In the genomic region with DNA sequence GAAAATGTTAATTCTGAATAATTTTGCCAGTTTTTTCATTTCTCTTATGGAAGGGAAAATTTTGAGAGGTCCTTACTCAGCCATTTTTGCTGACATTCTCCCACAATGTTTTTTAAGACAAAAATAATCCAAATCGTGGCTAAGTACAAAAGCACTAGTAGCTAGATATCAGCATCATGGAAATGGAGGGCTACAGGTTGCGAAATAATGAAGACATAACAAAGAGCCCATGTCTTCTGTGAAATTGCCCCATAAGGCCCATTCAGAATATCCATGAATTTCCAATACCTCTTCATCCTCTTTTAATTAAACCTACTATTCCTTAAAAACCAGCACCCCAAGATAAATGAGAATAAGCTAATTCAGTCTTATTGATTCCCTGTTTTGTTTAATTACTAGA, we compare ENCODE assay signal across 34 cellular contexts.
"Had no signal": no experiment of that assay in that cellular context is flagged by ENCODE, and none has a peak within 500 bp of the region (broad histone marks: within the 10 kb centered on the region; RNA-seq: fewer than 3 reads in every experiment).

No MANE protein-coding gene starts in this region.

- H3K27ac Mint-ChIP-seq: activated B cell treated with CpG ODN at 0.5 μM for 24 hours; activated CD4-positive, alpha-beta memory T cell treated with anti-CD3 and anti-CD28 coated beads for 36 hours; activated CD8-positive, alpha-beta T cell treated with anti-CD3 and anti-CD28 coated beads, Interleukin-2, amount 10 ng/mL, durations not matched to agents 7 days and 5 days; activated naive CD4-positive, alpha-beta T cell treated with anti-CD3 and anti-CD28 coated beads, Interleukin-2, amount 10 ng/mL, durations not matched to agents 7 days and 5 days; activated naive CD4-positive, alpha-beta T cell treated with anti-CD3 and anti-CD28 coated beads, Interleukin-2, amount 50 U/mL, for 72 hours; activated naive CD8-positive, alpha-beta T cell treated with anti-CD3 and anti-CD28 coated beads, Interleukin-2, amount 10 ng/mL, durations not matched to agents 7 days and 5 days; activated T-cell treated with anti-CD3 and anti-CD28 coated beads, Interleukin-2, amount 50 U/mL, for 24 hours; activated T-cell treated with anti-CD3 and anti-CD28 coated beads, Interleukin-2, amount 50 U/mL, for 72 hours; brain; T-helper 17 cell; T-helper 2 cell treated with Interferon-gamma antibody and Interleukin-4, amounts not matched to agents 5 μg/mL and 100 μg/mL, for 36 hours had no signal

- H3K36me3 Mint-ChIP-seq: activated CD4-positive, alpha-beta memory T cell treated with anti-CD3 and anti-CD28 coated beads for 36 hours; activated naive CD4-positive, alpha-beta T cell treated with anti-CD3 and anti-CD28 coated beads, Interleukin-2, amount 10 ng/mL, durations not matched to agents 7 days and 5 days; activated naive CD4-positive, alpha-beta T cell treated with anti-CD3 and anti-CD28 coated beads, Interleukin-2, amount 50 U/mL, for 72 hours; brain had no signal

- FAIRE-seq: endometrium, endothelial cell of umbilical vein had no signal

- H3K4me3 ChIP-seq: ascending aorta, breast epithelium, cardiac muscle cell, colonic mucosa, esophagus squamous epithelium, gastroesophageal sphincter, heart right ventricle had no signal

- H3K4me3 Mint-ChIP-seq: activated B cell treated with CpG ODN at 0.5 μM for 24 hours; activated CD4-positive, alpha-beta memory T cell treated with anti-CD3 and anti-CD28 coated beads for 36 hours; activated CD8-positive, alpha-beta T cell treated with anti-CD3 and anti-CD28 coated beads, Interleukin-2, amount 10 ng/mL, durations not matched to agents 7 days and 5 days; activated naive CD4-positive, alpha-beta T cell treated with anti-CD3 and anti-CD28 coated beads, Interleukin-2, amount 10 ng/mL, durations not matched to agents 7 days and 5 days; activated naive CD8-positive, alpha-beta T cell treated with anti-CD3 and anti-CD28 coated beads, Interleukin-2, amount 10 ng/mL, durations not matched to agents 7 days and 5 days; activated T-cell treated with anti-CD3 and anti-CD28 coated beads, Interleukin-2, amount 50 U/mL, for 24 hours; activated T-cell treated with anti-CD3 and anti-CD28 coated beads, Interleukin-2, amount 50 U/mL, for 72 hours; brain; T-helper 17 cell; T-helper 2 cell treated with Interferon-gamma antibody and Interleukin-4, amounts not matched to agents 5 μg/mL and 100 μg/mL, for 36 hours had no signal

- ATAC-seq: activated CD4-positive, CD25-positive, alpha-beta regulatory T cell treated with anti-CD3 and anti-CD28 coated beads, Interleukin-2, amount 50 U/mL, for 24 hours; activated CD8-positive, alpha-beta T cell treated with anti-CD3 and anti-CD28 coated beads, Interleukin-2, amount 10 ng/mL, durations not matched to agents 7 days and 5 days; activated naive CD4-positive, alpha-beta T cell treated with anti-CD3 and anti-CD28 coated beads, Interleukin-2, amount 50 U/mL, for 72 hours; activated T-cell treated with anti-CD3 and anti-CD28 coated beads, Interleukin-2, amount 50 U/mL, for 72 hours; gastroesophageal sphincter; heart right ventricle; T-helper 17 cell had no signal

- DNase-seq: activated B cell treated with CpG ODN at 0.5 μM for 24 hours; activated CD4-positive, alpha-beta memory T cell treated with anti-CD3 and anti-CD28 coated beads for 36 hours; activated CD4-positive, alpha-beta T cell treated with anti-CD3 and anti-CD28 coated beads for 48 hours; activated CD4-positive, alpha-beta T cell treated with anti-CD3 and anti-CD28 coated beads, Interleukin-2, amount 50 U/mL, for 1 hour; activated CD8-positive, alpha-beta memory T cell treated with anti-CD3 and anti-CD28 coated beads, Interleukin-2, amount 50 U/mL, for 48 hours; activated CD8-positive, alpha-beta T cell treated with anti-CD3 and anti-CD28 coated beads, Interleukin-2, amount 10 ng/mL, durations not matched to agents 7 days and 5 days; activated gamma-delta T cell; activated naive CD4-positive, alpha-beta T cell; activated naive CD4-positive, alpha-beta T cell treated with anti-CD3 and anti-CD28 coated beads, Interleukin-2, amount 10 ng/mL, durations not matched to agents 7 days and 5 days; activated naive CD8-positive, alpha-beta T cell treated with anti-CD3 and anti-CD28 coated beads, Interleukin-2, amount 10 ng/mL, durations not matched to agents 7 days and 5 days; activated T-cell treated with anti-CD3 and anti-CD28 coated beads for 4 hours; activated T-cell treated with anti-CD3 and anti-CD28 coated beads, Interleukin-2, amount 50 U/mL, for 24 hours; activated T-cell treated with anti-CD3 and anti-CD28 coated beads, Interleukin-2, amount 50 U/mL, for 72 hours; central memory CD4-positive, alpha-beta T cell; cerebellar nuclear complex; colonic mucosa; effector CD8-positive, alpha-beta T cell; esophagus squamous epithelium; foreskin melanocyte; heart right ventricle; T-helper 17 cell; T1000; WERI-Rb-1 had no signal

- H3K9me3 ChIP-seq: ascending aorta, breast epithelium, colonic mucosa, esophagus squamous epithelium, gastroesophageal sphincter, heart right ventricle had no signal

- H3K27ac ChIP-seq: ascending aorta, breast epithelium, cardiac muscle cell, colonic mucosa, epithelial cell of prostate, esophagus squamous epithelium, gastroesophageal sphincter, heart right ventricle, WERI-Rb-1 had no signal

- H3K27me3 ChIP-seq: ascending aorta, breast epithelium, cardiac muscle cell, colonic mucosa, esophagus squamous epithelium, gastroesophageal sphincter had no signal

- H3K4me1 ChIP-seq: ascending aorta, breast epithelium, colonic mucosa, gastroesophageal sphincter had no signal

- H3K9me3 Mint-ChIP-seq: activated B cell treated with CpG ODN at 0.5 μM for 24 hours; activated CD4-positive, alpha-beta memory T cell treated with anti-CD3 and anti-CD28 coated beads for 36 hours; activated naive CD4-positive, alpha-beta T cell treated with anti-CD3 and anti-CD28 coated beads, Interleukin-2, amount 10 ng/mL, durations not matched to agents 7 days and 5 days; activated T-cell treated with anti-CD3 and anti-CD28 coated beads, Interleukin-2, amount 50 U/mL, for 24 hours; activated T-cell treated with anti-CD3 and anti-CD28 coated beads, Interleukin-2, amount 50 U/mL, for 72 hours had no signal

- H3K36me3 ChIP-seq: ascending aorta, breast epithelium, cardiac muscle cell, colonic mucosa, esophagus squamous epithelium, gastroesophageal sphincter, heart right ventricle, WERI-Rb-1 had no signal
